Comparison of ENCODE assay signal across 8 cellular contexts in the genomic region with DNA sequence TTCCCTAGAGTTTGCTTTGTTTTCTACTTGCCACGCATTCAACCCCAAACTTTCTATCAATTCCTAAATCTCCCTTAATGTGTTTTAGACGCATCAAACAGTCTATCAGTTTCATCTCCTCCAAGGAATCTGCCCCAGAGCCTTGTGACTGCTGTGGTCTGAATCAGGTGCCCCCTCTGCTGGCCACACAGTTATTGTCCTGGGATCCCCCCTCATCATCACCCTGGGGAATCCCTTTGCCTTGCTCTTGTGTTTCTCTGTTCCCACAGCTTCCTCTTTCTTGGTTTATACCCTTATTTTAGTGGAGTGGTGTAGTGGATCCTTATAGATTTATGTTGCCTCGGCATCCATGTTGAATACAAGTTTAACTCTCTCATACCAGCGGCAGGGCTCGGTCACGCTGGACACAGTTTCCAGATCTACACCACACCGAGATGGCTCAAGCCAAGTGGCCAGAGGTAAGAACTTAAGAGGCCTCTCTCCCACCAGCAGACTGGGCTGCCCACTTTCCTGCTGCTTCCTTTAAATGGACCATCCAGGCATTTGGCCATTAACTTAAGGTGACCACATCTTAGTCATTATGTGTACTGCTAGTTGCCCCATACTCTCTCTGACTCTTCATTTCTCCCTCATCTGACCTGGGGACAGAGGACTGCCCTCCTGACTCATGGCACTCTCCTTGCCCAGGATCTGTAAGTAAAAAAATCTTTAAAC. TPM values are rescaled to one million over a fixed set of nuclear protein-coding genes. Genes with fewer than 3 reads are reported as not detected.
DNase-seq lines count a peak whose midpoint lies in the region; ATAC-seq and TF ChIP-seq lines count a peak whose summit lies in the region.

No MANE protein-coding gene starts in this region.

- TF ChIP-seq CTCF in AG09319 (IDR thresholded peaks at IDR 0.05; ENCODE audit: low read depth, low read length) (peak; percentile 68), epithelial cell of esophagus (IDR thresholded peaks at IDR 0.05; ENCODE audit: insufficient read depth, low read depth, low read length, missing control alignments) (peak; percentile 52), neural progenitor cell (IDR thresholded peaks at IDR 0.05) (peak; percentile 75), tibial nerve (IDR thresholded peaks at IDR 0.05) (peak; percentile 24 to 50 (median 33))

- H3K27me3 Mint-ChIP-seq in activated CD4-positive, alpha-beta memory T cell treated with anti-CD3 and anti-CD28 coated beads for 36 hours, result no peaks in the 10 kb centered on the region
- H3K27me3 Mint-ChIP-seq in neural progenitor cell (ENCODE audit: insufficient read depth, low read depth), result peaks cover 2% of the 10 kb centered on the region

- peaks cover 15% of the 10 kb centered on the region for H4K20me1 ChIP-seq in neural progenitor cell (ENCODE audit: low read depth)

- POLR2A ChIA-PET in activated CD4-positive, alpha-beta memory T cell treated with anti-CD3 and anti-CD28 coated beads for 36 hours (lab: Charles Lee), result no interaction called here

- H2AFZ ChIP-seq in neural progenitor cell (replicated peaks), result no peak overlapping the region

- peaks cover 7% of the 10 kb centered on the region for H3K4me1 Mint-ChIP-seq in activated CD4-positive, alpha-beta memory T cell treated with anti-CD3 and anti-CD28 coated beads for 36 hours (ENCODE audit: low read depth)
- peaks cover 49% of the 10 kb centered on the region for H3K4me1 Mint-ChIP-seq in neural progenitor cell

- H3K27ac Mint-ChIP-seq in activated CD4-positive, alpha-beta memory T cell treated with anti-CD3 and anti-CD28 coated beads for 36 hours, result no peak overlapping the region
- H3K27ac Mint-ChIP-seq in neural progenitor cell, result no peak overlapping the region

- H3K9me3 ChIP-seq in neural progenitor cell (ENCODE audit: low read depth) (no peaks in the 10 kb centered on the region), tibial nerve (no peaks in the 10 kb centered on the region)

- intact Hi-C loops in activated CD4-positive, alpha-beta memory T cell treated with anti-CD3 and anti-CD28 coated beads for 36 hours (cut with micrococcal nuclease), result loop anchor here (1.0 kb wide), 2 partner anchors 82 to 178 kb away; no protein-coding TSS in a partner anchor

- H3K27ac ChIP-seq in neural progenitor cell, result no peak overlapping the region
- H3K27ac ChIP-seq in tibial nerve, result no peak overlapping the region

- H3K79me2 ChIP-seq in neural progenitor cell (ENCODE audit: low read depth), result no peaks in the 10 kb centered on the region

- no peak for DNase-seq in AG09319 (ENCODE audit: extremely low read depth, low read depth)
- DNase-seq in NCI-H226, result peak; percentile 10
- peak; percentile 79 for DNase-seq in activated CD4-positive, alpha-beta memory T cell treated with anti-CD3 and anti-CD28 coated beads for 36 hours
- peak; percentile 50 for DNase-seq in epithelial cell of esophagus (ENCODE audit: low read depth)
- peak; percentile 66 for DNase-seq in neural progenitor cell (ENCODE audit: low spot score)
- peak in 1 of 2 donors; percentile 65 for DNase-seq in tibial nerve (ENCODE audit: low spot score in 2 of 2)
- DNase-seq in DMS79 (lab: John Stamatoyannopoulos, UW), result no peak

- peaks cover 27% of the 10 kb centered on the region for H3F3A ChIP-seq in neural progenitor cell (ENCODE audit: low read depth)

- peak; percentile 42 for ATAC-seq in GM18870 (IDR thresholded peaks at IDR 0.05; ENCODE audit: unreplicated experiment)

- no peak overlapping the region for H3K9ac ChIP-seq in neural progenitor cell

- no peak for TF ChIP-seq POLR2A in tibial nerve (IDR thresholded peaks at IDR 0.05)

- H3K36me3 ChIP-seq in neural progenitor cell (no peaks in the 10 kb centered on the region), tibial nerve (no peaks in the 10 kb centered on the region)

- no peak overlapping the region for H3K4me3 ChIP-seq in epithelial cell of esophagus (ENCODE audit: low read length)
- no peak overlapping the region for H3K4me3 ChIP-seq in neural progenitor cell
- H3K4me3 ChIP-seq in tibial nerve, result no peak overlapping the region

- no peaks in the 10 kb centered on the region for H3K36me3 Mint-ChIP-seq in activated CD4-positive, alpha-beta memory T cell treated with anti-CD3 and anti-CD28 coated beads for 36 hours
- H3K36me3 Mint-ChIP-seq in neural progenitor cell, result no peaks in the 10 kb centered on the region

- H3K4me2 ChIP-seq in neural progenitor cell, result no peak overlapping the region

- 70 to 77% methylated on average over 7 of the region's 7 CpGs for WGBS in tibial nerve, 2 donors

- H3K4me1 ChIP-seq in neural progenitor cell (peaks cover 27% of the 10 kb centered on the region), tibial nerve (peaks cover 0 to 19% (median 5%) of the 10 kb centered on the region in 4 donors)

- TF ChIP-seq EP300 in tibial nerve (IDR thresholded peaks at IDR 0.05), result no peak

- no peak overlapping the region for H3K4me3 Mint-ChIP-seq in activated CD4-positive, alpha-beta memory T cell treated with anti-CD3 and anti-CD28 coated beads for 36 hours
- no peak overlapping the region for H3K4me3 Mint-ChIP-seq in neural progenitor cell

- no peaks in the 10 kb centered on the region for H3K9me3 Mint-ChIP-seq in activated CD4-positive, alpha-beta memory T cell treated with anti-CD3 and anti-CD28 coated beads for 36 hours
- no peaks in the 10 kb centered on the region for H3K9me3 Mint-ChIP-seq in neural progenitor cell

- CTCF ChIA-PET in activated CD4-positive, alpha-beta memory T cell treated with anti-CD3 and anti-CD28 coated beads for 36 hours (lab: Charles Lee), result interaction anchor here (0.8 to 10.7 kb wide), 13 partner anchors 7 to 87 kb away, joined by 3 to 102 read pairs (median 5); a partner anchor contains a TSS

- H3K27me3 ChIP-seq in neural progenitor cell (peaks cover 46% of the 10 kb centered on the region), tibial nerve (no peaks in the 10 kb centered on the region)

RNA-seq across cellular contexts. Expression of a gene that starts 8.2 kb away (rescaled TPM):
- total RNA-seq in activated CD4-positive, alpha-beta memory T cell treated with anti-CD3 and anti-CD28 coated beads for 36 hours, result under 1 TPM; 0.19 to 0.31 TPM
- total RNA-seq in neural progenitor cell (ENCODE audit: low replicate concordance) (0.12 and 0.17 TPM in 2 replicates), tibial nerve (under 1 TPM in 3 of 4 donors, not detected in 1; 0.44 to 0.98 (median 0.63) TPM)

RNA-seq across cellular contexts. Expression of a gene that starts 51.6 kb away (rescaled TPM):
- total RNA-seq in activated CD4-positive, alpha-beta memory T cell treated with anti-CD3 and anti-CD28 coated beads for 36 hours, result 10 to 100 TPM; 94.2 to 99.5 TPM
- total RNA-seq in neural progenitor cell (ENCODE audit: low replicate concordance) (31.0 and 62.3 TPM in 2 replicates), tibial nerve (10 to 100 TPM; 74.1 to 87.9 (median 84.6) TPM)

RNA-seq across cellular contexts. Expression of a gene that starts 52.5 kb away (rescaled TPM):
- total RNA-seq in activated CD4-positive, alpha-beta memory T cell treated with anti-CD3 and anti-CD28 coated beads for 36 hours, result 100 to 1,000 TPM; 131 TPM
- total RNA-seq in neural progenitor cell (ENCODE audit: low replicate concordance) (195 and 302 TPM in 2 replicates), tibial nerve (100 to 1,000 TPM in 3 of 4 donors, 10 to 100 TPM in 1; 98.7 to 127 (median 111) TPM)

Comparison
In these comparisons a context has a peak if more than half of its experiments do, and no peak if none do; other contexts are left out.
1. DNase-seq: peak in NCI-H226 (single experiment), activated CD4-positive, alpha-beta memory T cell treated with anti-CD3 and anti-CD28 coated beads for 36 hours (single experiment), epithelial cell of esophagus (single experiment) and neural progenitor cell (single experiment); none in AG09319 (single experiment) and DMS79 (single experiment).
2. Peak in every context shown above with its lines, with median percentiles within 50 percentile points of each other: CTCF ChIP-seq.